Comparison of ENCODE assay signal across 12 cellular contexts in the genomic region with DNA sequence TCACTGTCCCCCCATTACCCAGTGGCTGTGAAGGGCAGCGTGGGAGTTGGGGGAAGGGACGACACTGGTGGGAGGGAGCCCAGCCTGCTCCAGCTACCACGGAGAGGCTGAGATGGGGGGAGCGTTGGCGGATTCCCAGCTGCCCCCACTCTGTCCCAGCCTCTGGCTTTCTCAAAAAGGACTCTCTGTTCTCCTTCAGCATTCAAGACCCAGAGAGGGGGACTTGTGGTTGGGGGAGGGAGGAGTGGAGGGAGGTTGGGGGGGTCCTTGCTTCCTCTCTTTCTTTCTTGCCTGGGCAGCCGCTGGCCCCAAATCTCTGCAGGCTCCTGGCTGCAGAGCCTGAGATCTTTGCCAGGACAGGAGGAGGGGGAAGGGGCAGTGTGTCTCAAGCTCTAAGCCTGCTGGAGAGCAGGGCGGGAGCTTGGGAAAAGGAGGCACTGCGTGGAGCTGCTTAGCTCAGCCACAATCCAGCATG. TPM values are rescaled to one million over a fixed set of nuclear protein-coding genes. Genes with fewer than 3 reads are reported as not detected.
DNase-seq lines count a peak whose midpoint lies in the region; ATAC-seq and TF ChIP-seq lines count a peak whose summit lies in the region.
"Had no signal": no experiment of that assay in that cellular context is flagged by ENCODE, and none has a peak within 500 bp of the region (broad histone marks: within the 10 kb centered on the region; RNA-seq: fewer than 3 reads in every experiment).

No MANE protein-coding gene starts in this region.

- ATAC-seq in heart left ventricle: peak; percentile 43 to 74 (median 53)

- H3K9me3 ChIP-seq in ascending aorta (no peaks in the 10 kb centered on the region), heart left ventricle (no peaks in the 10 kb centered on the region), osteoblast (ENCODE audit: low read depth, low read length) (no peaks in the 10 kb centered on the region)

- no peak for TF ChIP-seq POLR2A in heart left ventricle (IDR thresholded peaks at IDR 0.05)

- no peak overlapping the region for H2AFZ ChIP-seq in osteoblast (ENCODE audit: low read length)

- H3K9me3 Mint-ChIP-seq in activated naive CD4-positive, alpha-beta T cell treated with anti-CD3 and anti-CD28 coated beads for 36 hours: no peaks in the 10 kb centered on the region
- H3K9me3 Mint-ChIP-seq in activated CD4-positive, alpha-beta memory T cell treated with anti-CD3 and anti-CD28 coated beads, Interleukin-2, amount 10 ng/mL, durations not matched to agents 7 days and 5 days: no peaks in the 10 kb centered on the region

- 15 to 29% (median 22%) methylated on average over 8 of the region's 8 CpGs for WGBS in heart left ventricle, 4 donors

- no peak overlapping the region for H3K4me2 ChIP-seq in osteoblast (ENCODE audit: insufficient read depth, low read length)

- intact Hi-C loops in ascending aorta (cut with DNase I) (no loop called here), heart left ventricle (cut with DNase I) (loop anchor here in 3 of 10 donors (2.0 to 10.0 kb wide), 3 partner anchors 15 to 77 kb away; a partner anchor contains a TSS)
- intact Hi-C loops in activated naive CD4-positive, alpha-beta T cell treated with anti-CD3 and anti-CD28 coated beads for 36 hours (cut with micrococcal nuclease): no loop called here

- H3K36me3 ChIP-seq in ascending aorta (peaks cover 11 to 13% of the 10 kb centered on the region in 2 donors), heart left ventricle (peaks cover 0 to 24% (median 9%) of the 10 kb centered on the region in 9 donors), osteoblast (ENCODE audit: insufficient read depth, low read length) (no peaks in the 10 kb centered on the region)

- no peaks in the 10 kb centered on the region for H3K27me3 Mint-ChIP-seq in activated naive CD4-positive, alpha-beta T cell treated with anti-CD3 and anti-CD28 coated beads for 36 hours (ENCODE audit: low read depth)
- H3K27me3 Mint-ChIP-seq in activated CD4-positive, alpha-beta memory T cell treated with anti-CD3 and anti-CD28 coated beads, Interleukin-2, amount 10 ng/mL, durations not matched to agents 7 days and 5 days: peaks cover 21% of the 10 kb centered on the region

- H4K20me1 ChIP-seq in osteoblast (ENCODE audit: insufficient read depth, low read length): no peaks in the 10 kb centered on the region

- CTCF ChIA-PET in activated naive CD4-positive, alpha-beta T cell treated with anti-CD3 and anti-CD28 coated beads for 36 hours (lab: Charles Lee): interaction anchor here (0.9 to 1.4 kb wide), 3 partner anchors 9 to 259 kb away, joined by 3 to 5 read pairs (median 4); no protein-coding TSS in a partner anchor
- CTCF ChIA-PET in activated CD4-positive, alpha-beta memory T cell treated with anti-CD3 and anti-CD28 coated beads, Interleukin-2, amount 10 ng/mL, durations not matched to agents 7 days and 5 days (lab: Charles Lee): no interaction called here

- no peaks in the 10 kb centered on the region for H3K4me1 Mint-ChIP-seq in activated naive CD4-positive, alpha-beta T cell treated with anti-CD3 and anti-CD28 coated beads for 36 hours (ENCODE audit: low read depth)
- H3K4me1 Mint-ChIP-seq in activated CD4-positive, alpha-beta memory T cell treated with anti-CD3 and anti-CD28 coated beads, Interleukin-2, amount 10 ng/mL, durations not matched to agents 7 days and 5 days: no peaks in the 10 kb centered on the region

- no peak overlapping the region for H3K4me3 Mint-ChIP-seq in activated naive CD4-positive, alpha-beta T cell treated with anti-CD3 and anti-CD28 coated beads for 36 hours
- H3K4me3 Mint-ChIP-seq in activated CD4-positive, alpha-beta memory T cell treated with anti-CD3 and anti-CD28 coated beads, Interleukin-2, amount 10 ng/mL, durations not matched to agents 7 days and 5 days: no peak overlapping the region

- H3K36me3 Mint-ChIP-seq in activated naive CD4-positive, alpha-beta T cell treated with anti-CD3 and anti-CD28 coated beads for 36 hours (ENCODE audit: low read depth): no peaks in the 10 kb centered on the region
- no peaks in the 10 kb centered on the region for H3K36me3 Mint-ChIP-seq in activated CD4-positive, alpha-beta memory T cell treated with anti-CD3 and anti-CD28 coated beads, Interleukin-2, amount 10 ng/mL, durations not matched to agents 7 days and 5 days (ENCODE audit: low read depth)

- H3K4me1 ChIP-seq in ascending aorta: peaks cover 11 to 41% of the 10 kb centered on the region in 2 donors
- peaks cover 0 to 68% (median 38%) of the 10 kb centered on the region in 12 donors for H3K4me1 ChIP-seq in heart left ventricle
- no peaks in the 10 kb centered on the region for H3K4me1 ChIP-seq in osteoblast (ENCODE audit: insufficient read depth, low read length)

- TF ChIP-seq CTCF in ascending aorta (IDR thresholded peaks at IDR 0.05): no peak
- TF ChIP-seq CTCF in heart left ventricle (IDR thresholded peaks at IDR 0.05): no peak
- TF ChIP-seq CTCF in osteoblast (IDR thresholded peaks at IDR 0.05; ENCODE audit: extremely low read depth, low read depth, low read length): no peak

- in situ Hi-C loops in KBM-7 (cut with MboI; ENCODE audit: low pct_unique_long_range_greater_than_20kb, low sequenced_read_pairs): no loop called here

- POLR2A ChIA-PET in activated CD4-positive, alpha-beta memory T cell treated with anti-CD3 and anti-CD28 coated beads, Interleukin-2, amount 10 ng/mL, durations not matched to agents 7 days and 5 days (lab: Charles Lee): no interaction called here

- H3K27me3 ChIP-seq in ascending aorta: no peaks in the 10 kb centered on the region
- H3K27me3 ChIP-seq in heart left ventricle: no peaks in the 10 kb centered on the region
- H3K27me3 ChIP-seq in osteoblast (ENCODE audit: insufficient read depth, low read length): peaks cover 23% of the 10 kb centered on the region

- DNase-seq in AG08396 (ENCODE audit: low spot score): peak; percentile 50
- DNase-seq in ascending aorta (ENCODE audit: low spot score in 2 of 2): no peak
- peak in 4 of 5 donors; percentile 41 to 76 (median 67) for DNase-seq in heart left ventricle
- peak; percentile 88 for DNase-seq in osteoblast (ENCODE audit: insufficient read length, low spot score, missing footprints)
- no peak for DNase-seq in activated naive CD4-positive, alpha-beta T cell treated with anti-CD3 and anti-CD28 coated beads for 36 hours
- DNase-seq in LoVo (ENCODE audit: low spot score): no peak
- no peak for DNase-seq in KBM-7
- DNase-seq in activated CD4-positive, alpha-beta memory T cell treated with anti-CD3 and anti-CD28 coated beads, Interleukin-2, amount 10 ng/mL, durations not matched to agents 7 days and 5 days: no peak
- DNase-seq: NCI-H1694 treated with DMSO at 0.1 percent for 48 hours had no signal

- peak overlapping the region; percentile 50 to 68 for H3K4me3 ChIP-seq in ascending aorta
- H3K4me3 ChIP-seq in heart left ventricle: peak overlapping the region; percentile 37 to 86 (median 62)
- H3K4me3 ChIP-seq in osteoblast (ENCODE audit: insufficient read depth, low read length): no peak overlapping the region

- no peaks in the 10 kb centered on the region for H3K79me2 ChIP-seq in osteoblast (ENCODE audit: insufficient read depth, low read length)

- no peak overlapping the region for H3K27ac Mint-ChIP-seq in activated naive CD4-positive, alpha-beta T cell treated with anti-CD3 and anti-CD28 coated beads for 36 hours
- no peak overlapping the region for H3K27ac Mint-ChIP-seq in activated CD4-positive, alpha-beta memory T cell treated with anti-CD3 and anti-CD28 coated beads, Interleukin-2, amount 10 ng/mL, durations not matched to agents 7 days and 5 days

- H3K27ac ChIP-seq in ascending aorta (peak overlapping the region; percentile 53 to 86), heart left ventricle (peak overlapping the region in 10 of 12 donors; percentile 60 to 96 (median 87)), osteoblast (ENCODE audit: low read depth, low read length) (no peak overlapping the region)
- H3K27ac ChIP-seq: HL-60 had no signal

RNA-seq across cellular contexts. Expression of a gene that starts 2.2 kb away (rescaled TPM):
- total RNA-seq in ascending aorta (316 TPM), heart left ventricle (100 to 1,000 TPM; 115 to 393 (median 280) TPM), osteoblast (0.72 and 1.2 TPM in 2 replicates)
- 10 to 100 TPM; 29.5 to 79.3 TPM for polyA plus RNA-seq in heart left ventricle
- not detected for total RNA-seq in activated naive CD4-positive, alpha-beta T cell treated with anti-CD3 and anti-CD28 coated beads for 36 hours
- total RNA-seq in activated CD4-positive, alpha-beta memory T cell treated with anti-CD3 and anti-CD28 coated beads, Interleukin-2, amount 10 ng/mL, durations not matched to agents 7 days and 5 days: not detected
- total RNA-seq: SK-MEL-5 had no signal

RNA-seq across cellular contexts. Expression of a gene that starts 19.3 kb away (rescaled TPM):
- total RNA-seq in ascending aorta (37.9 TPM), heart left ventricle (10 to 100 TPM; 23.1 to 49.3 (median 24.8) TPM), osteoblast (18.0 and 19.9 TPM in 2 replicates)
- 10 to 100 TPM; 15.0 to 30.3 TPM for polyA plus RNA-seq in heart left ventricle
- total RNA-seq in activated naive CD4-positive, alpha-beta T cell treated with anti-CD3 and anti-CD28 coated beads for 36 hours: 10 to 100 TPM; 22.2 to 24.7 TPM
- 10 to 100 TPM; 30.5 to 31.6 TPM for total RNA-seq in activated CD4-positive, alpha-beta memory T cell treated with anti-CD3 and anti-CD28 coated beads, Interleukin-2, amount 10 ng/mL, durations not matched to agents 7 days and 5 days

RNA-seq across cellular contexts. Expression of a gene that starts 33.7 kb away (rescaled TPM):
- total RNA-seq in ascending aorta (not detected), heart left ventricle (1 to 10 TPM in 1 of 9 donors, under 1 TPM in 3, not detected in 5; 0.09 to 1.3 (median 0.29) TPM), osteoblast (not detected in 2 replicates)
- polyA plus RNA-seq in heart left ventricle: under 1 TPM in 1 of 2 donors, not detected in 1; 0.12 TPM
- not detected for total RNA-seq in activated naive CD4-positive, alpha-beta T cell treated with anti-CD3 and anti-CD28 coated beads for 36 hours
- under 1 TPM in 1 of 2 experiments, not detected in 1; 0.33 TPM for total RNA-seq in activated CD4-positive, alpha-beta memory T cell treated with anti-CD3 and anti-CD28 coated beads, Interleukin-2, amount 10 ng/mL, durations not matched to agents 7 days and 5 days
- total RNA-seq: posterior vena cava, SK-MEL-5 had no signal

RNA-seq across cellular contexts. Expression of a gene that starts 36.4 kb away (rescaled TPM):
- total RNA-seq in ascending aorta (1.2 TPM), heart left ventricle (under 1 TPM in 2 of 9 donors, not detected in 7; 0.06 to 0.29 TPM), osteoblast (not detected in 2 replicates)
- polyA plus RNA-seq in heart left ventricle: under 1 TPM in 1 of 2 donors, not detected in 1; 0.08 TPM
- total RNA-seq in activated naive CD4-positive, alpha-beta T cell treated with anti-CD3 and anti-CD28 coated beads for 36 hours: not detected
- total RNA-seq in activated CD4-positive, alpha-beta memory T cell treated with anti-CD3 and anti-CD28 coated beads, Interleukin-2, amount 10 ng/mL, durations not matched to agents 7 days and 5 days: not detected
- total RNA-seq: posterior vena cava, SK-MEL-5 had no signal

RNA-seq across cellular contexts. Expression of a gene that starts 47.8 kb away (rescaled TPM):
- total RNA-seq in ascending aorta (not detected), heart left ventricle (1 to 10 TPM in 1 of 9 donors, under 1 TPM in 1, not detected in 7; 0.48 to 1.1 TPM), osteoblast (not detected in 2 replicates)
- under 1 TPM in 1 of 2 donors, not detected in 1; 0.08 TPM for polyA plus RNA-seq in heart left ventricle
- total RNA-seq in activated naive CD4-positive, alpha-beta T cell treated with anti-CD3 and anti-CD28 coated beads for 36 hours: not detected
- not detected for total RNA-seq in activated CD4-positive, alpha-beta memory T cell treated with anti-CD3 and anti-CD28 coated beads, Interleukin-2, amount 10 ng/mL, durations not matched to agents 7 days and 5 days

Comparison
In these comparisons a context has a peak if more than half of its experiments do, and no peak if none do; other contexts are left out.
1. DNase-seq: peak in AG08396 (single experiment), heart left ventricle (4 of 5) and osteoblast (single experiment); none in ascending aorta (0 of 2), activated naive CD4-positive, alpha-beta T cell treated with anti-CD3 and anti-CD28 coated beads for 36 hours (single experiment), LoVo (single experiment), KBM-7 (single experiment) and activated CD4-positive, alpha-beta memory T cell treated with anti-CD3 and anti-CD28 coated beads, Interleukin-2, amount 10 ng/mL, durations not matched to agents 7 days and 5 days (single experiment).
2. RNA of a gene that starts 2.2 kb away (total RNA-seq): 316 TPM in ascending aorta (single experiment) and 115 to 393 TPM in heart left ventricle; 0.72 to 1.2 TPM in osteoblast, not detected in activated naive CD4-positive, alpha-beta T cell treated with anti-CD3 and anti-CD28 coated beads for 36 hours and not detected in activated CD4-positive, alpha-beta memory T cell treated with anti-CD3 and anti-CD28 coated beads, Interleukin-2, amount 10 ng/mL, durations not matched to agents 7 days and 5 days; every median in the first group is over 10 times any median in the second.